Comparison of ENCODE assay signal across 10 cellular contexts in the genomic region with DNA sequence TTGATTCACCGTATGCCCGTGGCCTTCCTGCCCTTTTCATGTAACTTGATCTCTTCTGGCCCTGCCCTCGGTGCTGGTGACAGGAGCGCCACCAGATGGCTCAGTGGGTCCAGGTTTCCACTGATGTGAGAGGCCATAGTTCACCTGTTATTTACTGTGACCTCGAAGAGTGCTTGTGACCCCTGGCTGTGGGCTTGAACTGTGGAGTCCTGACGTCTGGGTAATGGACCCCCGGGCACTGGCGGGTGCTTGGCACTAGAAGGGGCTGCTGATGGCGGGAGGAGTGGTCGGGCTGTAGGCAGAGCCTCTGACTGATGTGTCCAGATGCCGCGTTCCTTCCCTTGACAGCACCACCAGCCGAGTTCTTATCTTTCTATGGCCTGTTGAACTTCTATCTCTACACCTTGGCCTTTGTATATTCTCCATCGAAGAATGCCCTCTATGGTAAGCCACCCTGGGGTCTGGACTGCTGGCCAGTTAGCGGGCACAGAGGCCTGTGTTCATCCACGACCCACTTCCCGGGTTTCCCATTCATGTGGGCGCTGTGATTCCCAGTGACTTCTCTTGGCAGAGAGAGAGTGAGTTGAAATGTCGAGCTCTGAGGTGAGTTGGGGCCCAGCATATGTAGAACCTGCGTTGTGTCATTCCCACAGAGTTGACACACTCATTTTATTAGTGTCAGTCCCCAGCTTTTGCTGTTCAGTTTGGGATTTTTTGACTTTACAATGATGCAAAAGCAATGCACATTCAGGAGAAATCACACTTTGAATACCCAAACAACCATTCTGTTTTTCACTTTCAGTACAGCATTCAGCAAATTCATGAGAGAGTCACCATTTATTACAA. TPM values are rescaled to one million over a fixed set of nuclear protein-coding genes. Genes with fewer than 3 reads are reported as not detected.
DNase-seq lines count a peak whose midpoint lies in the region; ATAC-seq and TF ChIP-seq lines count a peak whose summit lies in the region.
"Had no signal": no experiment of that assay in that cellular context is flagged by ENCODE, and none has a peak within 500 bp of the region (broad histone marks: within the 10 kb centered on the region; RNA-seq: fewer than 3 reads in every experiment).

No MANE protein-coding gene starts in this region.

- TF ChIP-seq CTCF in colonic mucosa (IDR thresholded peaks at IDR 0.05): no peak
- no peak for TF ChIP-seq CTCF in neural crest cell (conservative IDR thresholded peaks at IDR 0.05)
- TF ChIP-seq CTCF in gastroesophageal sphincter (IDR thresholded peaks at IDR 0.05): no peak

- H3K36me3 ChIP-seq in colonic mucosa (no peaks in the 10 kb centered on the region), gastroesophageal sphincter (peaks cover 0 to 76% of the 10 kb centered on the region in 2 donors)

- H3K36me3 Mint-ChIP-seq in neural crest cell (ENCODE audit: low read depth): peaks cover 26% of the 10 kb centered on the region

- intact Hi-C loops in colonic mucosa (cut with DNase I): no loop called here

- DNase-seq in DMS 273 (lab: John Stamatoyannopoulos, UW; ENCODE audit: unreplicated experiment) (peak; percentile 50), DMS 273 treated with DMSO at 0.1 percent for 48 hours (lab: John Stamatoyannopoulos, UW) (no peak), SW480 (ENCODE audit: low spot score) (peak; percentile 11), colonic mucosa (peak; percentile 15), neural crest cell (ENCODE audit: low read depth, low spot score) (no peak), nucleus accumbens (lab: John Stamatoyannopoulos, UW) (no peak), cerebellum (ENCODE audit: low spot score) (no peak)
- DNase-seq: effector CD4-positive, alpha-beta T cell; naive B cell had no signal

- H3K27ac ChIP-seq in colonic mucosa: no peak overlapping the region
- H3K27ac ChIP-seq in gastroesophageal sphincter: no peak overlapping the region

- H3K27me3 Mint-ChIP-seq in neural crest cell (ENCODE audit: low read depth): no peaks in the 10 kb centered on the region
- H3K27me3 Mint-ChIP-seq: naive B cell had no signal

- WGBS in gastroesophageal sphincter (ENCODE audit: low coverage in 1 of 2), 2 donors: 76 to 78% methylated on average over 13 of the region's 20 CpGs

- H3K9me3 Mint-ChIP-seq in neural crest cell: no peaks in the 10 kb centered on the region
- H3K9me3 Mint-ChIP-seq: naive B cell had no signal

- peaks cover 4% of the 10 kb centered on the region for H3K4me1 Mint-ChIP-seq in neural crest cell

- H3K9ac ChIP-seq in colonic mucosa (ENCODE audit: low read depth in 2 of 2, low read length in 2 of 2): no peak overlapping the region

- no peak overlapping the region for H3K4me3 Mint-ChIP-seq in neural crest cell
- H3K4me3 Mint-ChIP-seq: naive B cell had no signal

- no peak for ATAC-seq in gastroesophageal sphincter

- H3K27ac Mint-ChIP-seq in neural crest cell (ENCODE audit: unreplicated experiment): peak overlapping the region; percentile 3

- TF ChIP-seq EP300 in gastroesophageal sphincter (IDR thresholded peaks at IDR 0.05): no peak

- H3K4me3 ChIP-seq in colonic mucosa (no peak overlapping the region), gastroesophageal sphincter (no peak overlapping the region)

- H3K4me1 ChIP-seq in colonic mucosa: peaks cover 8% of the 10 kb centered on the region
- peaks cover 0 to 20% (median 16%) of the 10 kb centered on the region in 3 donors for H3K4me1 ChIP-seq in gastroesophageal sphincter

- no peak for TF ChIP-seq POLR2A in gastroesophageal sphincter (IDR thresholded peaks at IDR 0.05)

- H3K27me3 ChIP-seq in colonic mucosa: no peaks in the 10 kb centered on the region
- H3K27me3 ChIP-seq in gastroesophageal sphincter: no peaks in the 10 kb centered on the region

- H3K9me3 ChIP-seq in colonic mucosa (no peaks in the 10 kb centered on the region), gastroesophageal sphincter (no peaks in the 10 kb centered on the region)

RNA-seq across cellular contexts. Expression of a gene that starts 14.9 kb away (rescaled TPM):
- total RNA-seq in colonic mucosa: 100 to 1,000 TPM; 140 to 166 TPM
- total RNA-seq in neural crest cell: 117 and 118 TPM in 2 replicates
- total RNA-seq in gastroesophageal sphincter: 100 to 1,000 TPM in 3 of 4 donors, 10 to 100 TPM in 1; 83.9 to 125 (median 113) TPM
- total RNA-seq in cerebellum: 61.2 TPM

RNA-seq across cellular contexts. Expression of a gene that starts 20.3 kb away (rescaled TPM):
- total RNA-seq in colonic mucosa: 1 to 10 TPM; 1.1 to 3.1 TPM
- total RNA-seq in neural crest cell: 0.20 and 0.28 TPM in 2 replicates
- 1 to 10 TPM; 1.9 to 5.9 (median 4.5) TPM for total RNA-seq in gastroesophageal sphincter
- total RNA-seq in cerebellum: 2.4 TPM

Comparison
In these comparisons a context has a peak if more than half of its experiments do, and no peak if none do; other contexts are left out.
1. DNase-seq: peak in DMS 273 (single experiment), SW480 (single experiment) and colonic mucosa (single experiment); none in DMS 273 treated with DMSO at 0.1 percent for 48 hours (single experiment), neural crest cell (single experiment), nucleus accumbens (0 of 56) and cerebellum (single experiment).